Comparison of ENCODE assay signal across 8 cellular contexts in the genomic region with DNA sequence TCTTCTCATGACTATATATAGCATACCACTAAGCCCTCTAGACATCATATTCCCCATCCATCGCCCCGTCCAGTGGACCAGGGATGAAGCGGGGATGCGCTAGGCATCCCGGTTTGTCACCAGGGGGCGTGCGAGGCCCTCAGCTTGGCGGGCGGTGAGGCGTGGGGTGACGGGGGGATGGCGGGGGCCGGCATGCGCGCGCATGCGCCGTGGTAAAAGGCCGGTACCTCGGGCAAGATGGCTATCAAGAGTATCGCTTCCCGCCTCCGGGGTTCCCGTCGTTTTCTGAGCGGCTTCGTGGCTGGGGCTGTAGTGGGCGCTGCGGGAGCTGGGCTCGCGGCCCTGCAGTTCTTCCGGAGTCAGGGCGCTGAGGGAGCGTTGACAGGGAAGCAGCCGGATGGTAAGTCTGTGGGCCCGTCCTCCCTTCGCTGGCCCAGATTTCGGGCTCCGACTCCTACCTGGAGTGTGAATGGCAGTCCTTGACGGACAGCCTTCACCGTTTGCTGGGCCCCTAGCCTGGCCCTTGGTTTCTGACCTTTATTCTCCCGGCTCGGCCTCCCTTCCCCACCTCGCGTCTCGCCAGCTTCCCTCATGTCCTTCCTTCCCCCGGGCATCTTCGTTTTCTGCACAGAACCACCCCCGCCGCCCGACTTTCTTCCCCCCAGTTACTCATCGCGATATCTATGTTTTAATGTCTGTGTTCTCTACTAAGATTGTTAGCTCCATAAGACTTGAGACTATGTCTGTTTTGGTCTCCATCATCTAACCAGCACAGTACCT. TPM values are rescaled to one million over a fixed set of nuclear protein-coding genes. Genes with fewer than 3 reads are reported as not detected.
DNase-seq lines count a peak whose midpoint lies in the region; ATAC-seq and TF ChIP-seq lines count a peak whose summit lies in the region.

A gene with protein sequence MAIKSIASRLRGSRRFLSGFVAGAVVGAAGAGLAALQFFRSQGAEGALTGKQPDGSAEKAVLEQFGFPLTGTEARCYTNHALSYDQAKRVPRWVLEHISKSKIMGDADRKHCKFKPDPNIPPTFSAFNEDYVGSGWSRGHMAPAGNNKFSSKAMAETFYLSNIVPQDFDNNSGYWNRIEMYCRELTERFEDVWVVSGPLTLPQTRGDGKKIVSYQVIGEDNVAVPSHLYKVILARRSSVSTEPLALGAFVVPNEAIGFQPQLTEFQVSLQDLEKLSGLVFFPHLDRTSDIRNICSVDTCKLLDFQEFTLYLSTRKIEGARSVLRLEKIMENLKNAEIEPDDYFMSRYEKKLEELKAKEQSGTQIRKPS (plus strand): TSS at position 210 of the 780 bp plus-strand sequence. CDS start 28 bp downstream, at position 238.

- POLR2A ChIA-PET in CD4-positive, alpha-beta T cell (lab: Charles Lee): interaction anchor here (0.6 to 2.1 kb wide), 8 partner anchors 16 to 951 kb away, joined by 3 to 8 read pairs (median 4); no protein-coding TSS in a partner anchor

- H3K4me1 Mint-ChIP-seq in CD4-positive, alpha-beta T cell (ENCODE audit: low read depth): peaks cover 31% of the 10 kb centered on the region

- H3K9me3 Mint-ChIP-seq in CD4-positive, alpha-beta T cell: no peaks in the 10 kb centered on the region

- H3K27me3 Mint-ChIP-seq in CD4-positive, alpha-beta T cell: no peaks in the 10 kb centered on the region

- H3K4me3 Mint-ChIP-seq in CD4-positive, alpha-beta T cell: peak within 1 kb of the TSS; percentile 90

- peak within 1 kb of the TSS; percentile 59 for H3K27ac Mint-ChIP-seq in CD4-positive, alpha-beta T cell

- peak; percentile 92 to 96 (median 94) for DNase-seq in CD4-positive, alpha-beta T cell
- DNase-seq in NCI-H774 (lab: John Stamatoyannopoulos, UW) (peak; percentile 62), dermis microvascular lymphatic vessel endothelial cell (ENCODE audit: low read depth in 2 of 2) (peak; percentile 77 to 94)
- DNase-seq in activated CD4-positive, alpha-beta T cell treated with anti-CD3 and anti-CD28 coated beads, Interleukin-2, amount 50 U/mL, for 4 hours: peak; percentile 95
- DNase-seq in stimulated activated CD4-positive, alpha-beta T cell treated with anti-CD3 and anti-CD28 coated beads, Interleukin-4, amount 100 ng/mL, for 24 hours: peak; percentile 96

- H3K4me3 ChIP-seq in liver (ENCODE audit: low read depth in 1 of 3, low read length in 3 of 3): peak within 1 kb of the TSS; percentile 38 to 98 (median 79)

- peaks cover 41% of the 10 kb centered on the region for H3K36me3 Mint-ChIP-seq in CD4-positive, alpha-beta T cell (ENCODE audit: low read depth)

- no peaks in the 10 kb centered on the region for H3K9me3 ChIP-seq in CD4-positive, alpha-beta T cell (ENCODE audit: control insufficient read depth, low read length)
- H3K9me3 ChIP-seq in liver (ENCODE audit: control insufficient read depth in 4 of 4, low read length in 3 of 4): no peaks in the 10 kb centered on the region

- H3K36me3 ChIP-seq in liver (ENCODE audit: control insufficient read depth in 4 of 4, insufficient read depth in 3 of 4, low read depth in 1 of 4, low read length in 3 of 4): peaks cover 0 to 5% (median 3%) of the 10 kb centered on the region in 4 donors

- under 1% methylated on average over 53 of the region's 53 CpGs for WGBS in liver

- peak within 1 kb of the TSS; percentile 3 to 21 for H3K9ac ChIP-seq in liver (ENCODE audit: low read depth in 1 of 2, low read length in 2 of 2)

- TF ChIP-seq RAD21 in liver (IDR thresholded peaks at IDR 0.05): peak; percentile 74 to 80

- no peak within 1 kb of the TSS for H3K27ac ChIP-seq in CD4-positive, alpha-beta T cell (ENCODE audit: low read depth, low read length)
- peak within 1 kb of the TSS; percentile 10 to 25 for H3K27ac ChIP-seq in liver (ENCODE audit: low read depth in 1 of 2, low read length in 2 of 2)

- intact Hi-C loops in CD4-positive, alpha-beta T cell (cut with DNase I, micrococcal nuclease): loop anchor here (1.0 to 10.0 kb wide), 9 partner anchors 154 to 788 kb away; a partner anchor contains a TSS

- TF ChIP-seq CTCF in CD4-positive, alpha-beta T cell (IDR thresholded peaks at IDR 0.05): peak; percentile 89
- peak; percentile 78 for TF ChIP-seq CTCF in liver (IDR thresholded peaks at IDR 0.05; ENCODE audit: low read depth, low read length, missing input control)

- no peaks in the 10 kb centered on the region for H3K27me3 ChIP-seq in CD4-positive, alpha-beta T cell (ENCODE audit: control insufficient read depth, insufficient read depth, low read length)
- H3K27me3 ChIP-seq in liver (ENCODE audit: control insufficient read depth in 4 of 4, insufficient read depth in 4 of 4, low read length in 3 of 4): no peaks in the 10 kb centered on the region

- H3K4me1 ChIP-seq in liver (ENCODE audit: control insufficient read depth in 4 of 4, insufficient read depth in 4 of 4, low read length in 3 of 4): peaks cover 0 to 7% (median under 1%) of the 10 kb centered on the region in 4 donors

- peak; percentile 92 for ATAC-seq in CD4-positive, alpha-beta T cell (ENCODE audit: poor library complexity)
- peak; percentile 93 for ATAC-seq in GM19397 (IDR thresholded peaks at IDR 0.05; ENCODE audit: unreplicated experiment)
- peak; percentile 46 for ATAC-seq in HG03575 (IDR thresholded peaks at IDR 0.05; ENCODE audit: extremely low read depth, insufficient number of reproducible peaks, low FRiP score, unreplicated experiment)

- CTCF ChIA-PET in CD4-positive, alpha-beta T cell (lab: Charles Lee): interaction anchor here (0.8 to 3.6 kb wide), 13 partner anchors 14 to 792 kb away, joined by 3 to 24 read pairs (median 4); a partner anchor contains a TSS

TF ChIP-seq in liver, 16 proteins besides CTCF, POLR2A, EP300 and RAD21:
- TF ChIP-seq HNF4G (IDR thresholded peaks at IDR 0.05) (no peak), YY1 (IDR thresholded peaks at IDR 0.05) (peak; percentile 96)
- TF ChIP-seq, protein P1, sequence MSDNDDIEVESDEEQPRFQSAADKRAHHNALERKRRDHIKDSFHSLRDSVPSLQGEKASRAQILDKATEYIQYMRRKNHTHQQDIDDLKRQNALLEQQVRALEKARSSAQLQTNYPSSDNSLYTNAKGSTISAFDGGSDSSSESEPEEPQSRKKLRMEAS (IDR thresholded peaks at IDR 0.05): peak; percentile 17

RNA-seq across cellular contexts. Expression of the gene that starts here (rescaled TPM):
- total RNA-seq in CD4-positive, alpha-beta T cell: 10 to 100 TPM; 13.7 to 16.0 TPM
- 6.4 and 6.7 TPM in 2 replicates for total RNA-seq in dermis microvascular lymphatic vessel endothelial cell
- total RNA-seq in liver: 1 to 10 TPM; 3.8 to 4.4 TPM
- 1 to 10 TPM; 2.1 to 3.9 TPM for polyA plus RNA-seq in liver
